ENCODE assay signal across 22 cellular contexts in genomic region chr7:142001163-142001874, GRCh38. TPM values are rescaled to one million over a fixed set of nuclear protein-coding genes. Genes with fewer than 3 reads are reported as not detected.
DNase-seq lines count a peak whose midpoint lies in the region; ATAC-seq and TF ChIP-seq lines count a peak whose summit lies in the region.
"Had no signal": no experiment of that assay in that cellular context is flagged by ENCODE, and none has a peak within 500 bp of the region (broad histone marks: within the 10 kb centered on the region; RNA-seq: fewer than 3 reads in every experiment).

No MANE protein-coding gene starts in this region.

- no peak for TF ChIP-seq CTCF in brain microvascular endothelial cell (IDR thresholded peaks at IDR 0.05; ENCODE audit: low read depth, low read length, missing control alignments)
- no peak for TF ChIP-seq CTCF in OCI-LY7 (conservative IDR thresholded peaks at IDR 0.05; ENCODE audit: low read length)

- H3K4me1 ChIP-seq in ACC112 (ENCODE audit: control insufficient read depth, insufficient read depth, low read length, unreplicated experiment) (peaks cover 26% of the 10 kb centered on the region), OCI-LY7 (ENCODE audit: insufficient read depth, low read length, poor library complexity, severe bottlenecking) (no peaks in the 10 kb centered on the region)
- H3K4me1 ChIP-seq: SJSA1, tibial artery had no signal

- CTCF ChIA-PET in OCI-LY7 (lab: Charles Lee; ENCODE audit: unreplicated experiment), result no interaction called here

- H2AFZ ChIP-seq in ACC112 (ENCODE audit: low read length, unreplicated experiment), result peak overlapping the region; percentile 27
- no peak overlapping the region for H2AFZ ChIP-seq in OCI-LY7 (ENCODE audit: low read length)

- no peak overlapping the region for H3K4me2 ChIP-seq in OCI-LY7 (ENCODE audit: low read length)
- H3K4me2 ChIP-seq: KMS-11 had no signal

- DNase-seq in HT-29 (ENCODE audit: low spot score), result peak; percentile 71
- peak; percentile 23 for DNase-seq in brain microvascular endothelial cell
- peak; percentile 29 for DNase-seq in kidney glomerular epithelial cell (lab: John Stamatoyannopoulos, UW)
- DNase-seq in NCI-H1105 (lab: John Stamatoyannopoulos, UW), result no peak
- DNase-seq in GM19240 (ENCODE audit: insufficient read length, low spot score), result no peak
- no peak for DNase-seq in OCI-LY7 (ENCODE audit: low spot score)
- DNase-seq: activated CD4-positive, alpha-beta memory T cell treated with anti-CD3 and anti-CD28 coated beads for 36 hours; activated T-cell treated with anti-CD3 and anti-CD28 coated beads, Interleukin-2, amount 50 U/mL, for 48 hours; CD4-positive, alpha-beta memory T cell; cerebellar nuclear complex; GDM1; NCI-H1436 treated with DMSO at 0.1 percent for 48 hours; NCI-H345; stimulated activated CD4-positive, alpha-beta T cell treated with anti-CD3 and anti-CD28 coated beads, Interleukin-4, amount 100 ng/mL, for 4 hours; tibial artery had no signal

- intact Hi-C loops in OCI-LY7 (cut with micrococcal nuclease; ENCODE audit: unreplicated experiment), result no loop called here

- no peaks in the 10 kb centered on the region for H4K20me1 ChIP-seq in OCI-LY7 (ENCODE audit: insufficient read depth, low read length)

- no peak for ATAC-seq in HG03457 (IDR thresholded peaks at IDR 0.05; ENCODE audit: unreplicated experiment)
- ATAC-seq: sciatic nerve had no signal

- H3K79me2 ChIP-seq in ACC112 (ENCODE audit: control insufficient read depth, insufficient read depth, low read length, unreplicated experiment) (no peaks in the 10 kb centered on the region), OCI-LY7 (ENCODE audit: insufficient read depth, low read depth, low read length) (no peaks in the 10 kb centered on the region)

- H3K27me3 ChIP-seq in ACC112 (ENCODE audit: insufficient read depth, low read length), result no peaks in the 10 kb centered on the region
- H3K27me3 ChIP-seq in brain microvascular endothelial cell (replicated peaks), result no peaks in the 10 kb centered on the region
- H3K27me3 ChIP-seq: SJSA1, tibial artery had no signal

- H3K4me3 ChIP-seq in ACC112 (ENCODE audit: low read depth, low read length) (0 out of 2 replicates have a peak overlapping the region, but pooled peaks have one; percentile 18), brain microvascular endothelial cell (ENCODE audit: low read depth, low read length) (no peak overlapping the region), OCI-LY7 (ENCODE audit: low read depth, low read length, poor library complexity, severe bottlenecking) (no peak overlapping the region)
- H3K4me3 ChIP-seq: SJSA1, tibial artery had no signal

- BruUV-seq in OCI-LY7 (replicated peaks; lab: Mats Ljungman, UMichigan), result no TSS peak

- H3K36me3 ChIP-seq in ACC112 (ENCODE audit: insufficient read depth, low read length), result no peaks in the 10 kb centered on the region
- H3K36me3 ChIP-seq in brain microvascular endothelial cell (replicated peaks), result no peaks in the 10 kb centered on the region
- H3K36me3 ChIP-seq in OCI-LY7 (ENCODE audit: insufficient read depth, low read length), result no peaks in the 10 kb centered on the region
- H3K36me3 ChIP-seq: SJSA1, tibial artery had no signal

- no peaks in the 10 kb centered on the region for H3K9me2 ChIP-seq in OCI-LY7 (ENCODE audit: insufficient read depth, low read length)

- H3K27ac ChIP-seq in ACC112 (ENCODE audit: low read depth, low read length), result peak overlapping the region; percentile 77
- peak overlapping the region; percentile 51 for H3K27ac ChIP-seq in brain microvascular endothelial cell
- H3K27ac ChIP-seq in OCI-LY7 (ENCODE audit: low read depth, low read length, poor library complexity, severe bottlenecking), result no peak overlapping the region
- H3K27ac ChIP-seq: KMS-11, SJSA1, tibial artery had no signal

- in situ Hi-C loops in brain microvascular endothelial cell (cut with HindIII; ENCODE audit: low pct_ligation_motif_present, low sequenced_read_pairs), result no loop called here

- no peaks in the 10 kb centered on the region for H3K9me3 ChIP-seq in OCI-LY7 (ENCODE audit: low read length)
- H3K9me3 ChIP-seq: SJSA1, tibial artery had no signal

- POLR2A ChIA-PET in OCI-LY7 (lab: Charles Lee), result no interaction called here

RNA-seq across cellular contexts. Expression of gene MGAM, which starts 5.6 kb away (rescaled TPM):
- under 0.01 and 0.05 TPM in 2 replicates for total RNA-seq in HT-29 (2014; rRNA removed; shearing (Covaris generic))
- total RNA-seq in OCI-LY7 (2014; rRNA removed; shearing (Covaris generic)), result 0.03 and 0.05 TPM in 2 replicates
- total RNA-seq in OCI-LY7 (2022), result not detected in 2 replicates
- total RNA-seq: A673; activated CD4-positive, alpha-beta memory T cell treated with anti-CD3 and anti-CD28 coated beads for 36 hours; SJSA1 had no signal

RNA-seq across cellular contexts. Expression of gene TAS2R38, which starts 27.7 kb away (rescaled TPM):
- total RNA-seq in HT-29 (2014; rRNA removed; shearing (Covaris generic)), result 0.08 and 0.36 TPM in 2 replicates
- not detected in 2 replicates for total RNA-seq in OCI-LY7 (2014; rRNA removed; shearing (Covaris generic))
- total RNA-seq in OCI-LY7 (2022), result not detected in 2 replicates
- total RNA-seq: A673; activated CD4-positive, alpha-beta memory T cell treated with anti-CD3 and anti-CD28 coated beads for 36 hours; CD4-positive, alpha-beta memory T cell; mesenteric fat pad; sciatic nerve; SJSA1 had no signal

RNA-seq across cellular contexts. Expression of gene CLEC5A, which starts 54.5 kb away (rescaled TPM):
- total RNA-seq in HT-29 (2014; rRNA removed; shearing (Covaris generic)), result not detected in 2 replicates
- total RNA-seq in OCI-LY7 (2014; rRNA removed; shearing (Covaris generic)), result not detected in 2 replicates
- total RNA-seq in OCI-LY7 (2022), result not detected in 2 replicates
- total RNA-seq: A673; activated CD4-positive, alpha-beta memory T cell treated with anti-CD3 and anti-CD28 coated beads for 36 hours; SJSA1 had no signal

Comparison
In these comparisons a context has a peak if more than half of its experiments do, and no peak if none do; other contexts are left out.
1. DNase-seq: peak in HT-29 (single experiment), brain microvascular endothelial cell (single experiment) and kidney glomerular epithelial cell (single experiment); none in NCI-H1105 (single experiment), GM19240 (single experiment) and OCI-LY7 (single experiment).